Comparison of ENCODE assay signal across 8 cellular contexts in the genomic region with DNA sequence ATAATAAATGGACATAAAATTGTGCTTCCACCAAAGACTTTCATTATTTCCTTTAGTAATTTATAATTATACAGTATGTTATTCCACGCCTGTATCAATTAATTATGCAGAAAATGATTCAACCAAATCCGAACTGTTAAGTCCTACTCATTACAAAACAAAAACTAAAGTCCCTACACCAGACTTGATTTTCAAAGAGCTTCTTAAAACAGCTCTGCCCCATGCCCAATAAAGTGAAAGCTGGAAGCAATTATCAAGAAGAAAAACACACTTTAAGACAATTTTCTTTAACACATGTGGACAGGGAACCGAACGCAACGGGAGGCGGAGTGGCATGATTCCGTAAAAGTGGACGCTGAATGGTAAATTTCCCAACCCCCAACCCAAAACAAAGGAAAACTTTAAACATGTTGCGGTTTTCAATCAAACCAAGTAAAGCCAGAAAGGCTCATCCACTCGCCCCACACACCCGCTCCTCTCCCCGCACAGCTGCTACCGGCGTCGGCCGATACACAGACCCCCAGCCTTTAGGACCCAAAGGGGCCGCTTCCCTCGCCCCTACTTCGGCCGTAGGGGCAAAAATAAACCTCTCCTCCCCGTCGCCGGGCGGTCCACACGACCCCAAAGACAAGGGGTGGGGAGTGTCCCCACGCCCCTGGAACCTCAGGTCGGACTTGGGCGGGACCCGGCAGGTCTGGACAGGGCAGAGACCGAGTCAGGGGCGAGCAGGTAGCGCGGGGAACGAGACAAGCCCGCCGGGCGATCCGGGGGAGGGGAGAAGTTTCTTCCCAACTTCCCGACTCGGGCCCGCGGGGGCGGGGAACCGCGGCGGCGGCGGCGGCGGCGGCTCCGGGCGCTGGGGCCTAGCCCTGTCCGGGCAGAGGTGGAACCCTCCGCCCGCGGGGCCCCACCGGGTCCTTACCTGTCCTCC. TPM values are rescaled to one million over a fixed set of nuclear protein-coding genes. Genes with fewer than 3 reads are reported as not detected.
DNase-seq lines count a peak whose midpoint lies in the region; ATAC-seq and TF ChIP-seq lines count a peak whose summit lies in the region.

No MANE protein-coding gene starts in this region.

- no peak for DNase-seq in activated naive CD4-positive, alpha-beta T cell treated with anti-CD3 and anti-CD28 coated beads for 36 hours
- DNase-seq in activated naive CD4-positive, alpha-beta T cell (lab: John Stamatoyannopoulos, UW): no peak
- DNase-seq in Panc1 (ENCODE audit: low read depth, low spot score) (no peak), dorsolateral prefrontal cortex (peak in 1 of 10 donors; percentile 45), lung microvascular endothelial cell (ENCODE audit: low read depth in 2 of 2) (peak; percentile 33 to 40), tibial nerve (ENCODE audit: low spot score in 2 of 2) (no peak), NCI-H526 treated with DMSO at 0.1 percent for 48 hours (lab: John Stamatoyannopoulos, UW) (no peak)

- H3K4me1 ChIP-seq in Panc1 (ENCODE audit: control insufficient read depth, insufficient read depth, low read length) (peaks cover 32% of the 10 kb centered on the region), tibial nerve (peaks cover 0 to 25% (median 5%) of the 10 kb centered on the region in 4 donors)

- POLR2A ChIA-PET in Panc1 (lab: Charles Lee): interaction anchor here (0.6 kb wide), 1 partner anchor 57 kb away, joined by 3 read pairs; no protein-coding TSS in a partner anchor

- H3K9me3 ChIP-seq in Panc1 (ENCODE audit: control insufficient read depth, insufficient read depth, low read depth, low read length) (no peaks in the 10 kb centered on the region), tibial nerve (no peaks in the 10 kb centered on the region)

- no peaks in the 10 kb centered on the region for H3K27me3 ChIP-seq in Panc1 (ENCODE audit: control insufficient read depth, insufficient read depth, low read length)
- peaks cover 0 to 34% (median 0%) of the 10 kb centered on the region in 45 donors for H3K27me3 ChIP-seq in dorsolateral prefrontal cortex
- H3K27me3 ChIP-seq in tibial nerve: no peaks in the 10 kb centered on the region

- TF ChIP-seq POLR2A in tibial nerve (IDR thresholded peaks at IDR 0.05): no peak

- no peaks in the 10 kb centered on the region for H3K27me3 Mint-ChIP-seq in activated naive CD4-positive, alpha-beta T cell treated with anti-CD3 and anti-CD28 coated beads for 36 hours (ENCODE audit: low read depth)

- peak overlapping the region; percentile 91 for H3K4me3 Mint-ChIP-seq in activated naive CD4-positive, alpha-beta T cell treated with anti-CD3 and anti-CD28 coated beads for 36 hours

- H3K27ac ChIP-seq in Panc1 (ENCODE audit: low read length) (peak overlapping the region; percentile 95), dorsolateral prefrontal cortex (peak overlapping the region in 42 of 59 donors; percentile 15 to 88 (median 72)), tibial nerve (peak overlapping the region; percentile 85 to 96 (median 94))

- intact Hi-C loops in activated naive CD4-positive, alpha-beta T cell treated with anti-CD3 and anti-CD28 coated beads for 36 hours (cut with micrococcal nuclease): loop anchor here (2.0 to 10.0 kb wide), 4 partner anchors 701 to 1846 kb away; partner anchors contain the start of genes METTL4, NDC80 and SMCHD1
- intact Hi-C loops in Panc1 (cut with micrococcal nuclease; ENCODE audit: unreplicated experiment) (no loop called here), dorsolateral prefrontal cortex (cut with DNase I) (no loop called here)

- peaks cover 4% of the 10 kb centered on the region for H3K36me3 Mint-ChIP-seq in activated naive CD4-positive, alpha-beta T cell treated with anti-CD3 and anti-CD28 coated beads for 36 hours (ENCODE audit: low read depth)

- TSS peak; percentile 69 for BruUV-seq in Panc1 (replicated peaks; lab: Mats Ljungman, UMichigan)

- peaks cover 55% of the 10 kb centered on the region for H3K4me1 Mint-ChIP-seq in activated naive CD4-positive, alpha-beta T cell treated with anti-CD3 and anti-CD28 coated beads for 36 hours (ENCODE audit: low read depth)

- CTCF ChIA-PET in activated naive CD4-positive, alpha-beta T cell treated with anti-CD3 and anti-CD28 coated beads for 36 hours (lab: Charles Lee): interaction anchor here (0.7 to 4.3 kb wide), 4 partner anchors 19 to 193 kb away, joined by 3 to 31 read pairs (median 12); partner anchors contain the start of gene ENOSF1
- CTCF ChIA-PET in Panc1 (lab: Charles Lee): no interaction called here

- ATAC-seq in HG02798 (IDR thresholded peaks at IDR 0.05; ENCODE audit: poor library complexity, unreplicated experiment) (peak; percentile 36), Panc1 (peak; percentile 73)

- 0% methylated on average over 30 to 46 of the region's 58 CpGs for WGBS in tibial nerve, 2 donors

- peak overlapping the region; percentile 92 to 100 for H3K4me3 ChIP-seq in Panc1 (ENCODE audit: low read depth in 2 of 2, low read length in 2 of 2)
- peak overlapping the region; percentile 50 to 93 (median 79) for H3K4me3 ChIP-seq in dorsolateral prefrontal cortex
- H3K4me3 ChIP-seq in tibial nerve: peak overlapping the region; percentile 59 to 94 (median 86)

- H3K9me3 Mint-ChIP-seq in activated naive CD4-positive, alpha-beta T cell treated with anti-CD3 and anti-CD28 coated beads for 36 hours: no peaks in the 10 kb centered on the region

- in situ Hi-C loops in Panc1 (cut with HindIII; ENCODE audit: low pct_unique_long_range_greater_than_20kb, low sequenced_read_pairs): no loop called here

- TF ChIP-seq CTCF in Panc1 (IDR thresholded peaks at IDR 0.05) (no peak), dorsolateral prefrontal cortex (IDR thresholded peaks at IDR 0.05 in 54 of 56, conservative IDR thresholded peaks at IDR 0.05 in 2 of 56; ENCODE audit: low read depth in 1 of 56, partially characterized antibody in 56 of 56) (no peak), tibial nerve (IDR thresholded peaks at IDR 0.05) (no peak)

- H3K36me3 ChIP-seq in Panc1 (ENCODE audit: control insufficient read depth, insufficient read depth, low read length) (peaks cover 5% of the 10 kb centered on the region; the same call in 1 of the 2 replicates), tibial nerve (no peaks in the 10 kb centered on the region)

- TF ChIP-seq EP300 in tibial nerve (IDR thresholded peaks at IDR 0.05): no peak

- H3K27ac Mint-ChIP-seq in activated naive CD4-positive, alpha-beta T cell treated with anti-CD3 and anti-CD28 coated beads for 36 hours: peak overlapping the region; percentile 94

RNA-seq across cellular contexts. Expression of gene YES1, which starts 0.6 kb away (rescaled TPM):
- total RNA-seq in activated naive CD4-positive, alpha-beta T cell treated with anti-CD3 and anti-CD28 coated beads for 36 hours: 1 to 10 TPM; 6.7 to 8.3 TPM
- total RNA-seq in Panc1 (2021; ENCODE audit: unreplicated experiment) (91.6 TPM), dorsolateral prefrontal cortex (10 to 100 TPM in 117 of 120 experiments, 1 to 10 TPM in 3; 8.8 to 48.7 (median 16.2) TPM), lung microvascular endothelial cell (138 and 140 TPM in 2 replicates), tibial nerve (10 to 100 TPM; 47.5 to 73.0 (median 59.1) TPM)
- polyA plus RNA-seq in Panc1 (2012; ENCODE audit: insufficient read length): 37.8 TPM

Comparison
In these comparisons a context has a peak if more than half of its experiments do, and no peak if none do; other contexts are left out.
1. DNase-seq: peak in lung microvascular endothelial cell (2 of 2); none in activated naive CD4-positive, alpha-beta T cell treated with anti-CD3 and anti-CD28 coated beads for 36 hours (single experiment), activated naive CD4-positive, alpha-beta T cell (0 of 4), Panc1 (single experiment), tibial nerve (0 of 2) and NCI-H526 treated with DMSO at 0.1 percent for 48 hours (single experiment).
2. Peak in every context shown above with its lines, with median percentiles within 50 percentile points of each other: H3K27ac ChIP-seq and H3K4me3 ChIP-seq.